10 cellular contexts compared by ENCODE assay signal in genomic region chr20:4090756-4091331, GRCh38. TPM values are rescaled to one million over a fixed set of nuclear protein-coding genes. Genes with fewer than 3 reads are reported as not detected.
DNase-seq lines count a peak whose midpoint lies in the region; ATAC-seq lines count a peak whose summit lies in the region.
"Had no signal": no experiment of that assay in that cellular context is flagged by ENCODE, and none has a peak within 500 bp of the region (broad histone marks: within the 10 kb centered on the region; RNA-seq: fewer than 3 reads in every experiment).

No MANE protein-coding gene starts in this region.

- H3K36me3 Mint-ChIP-seq in activated CD4-positive, alpha-beta T cell treated with anti-CD3 and anti-CD28 coated beads for 36 hours (ENCODE audit: low read depth): no peaks in the 10 kb centered on the region

- CTCF ChIA-PET in activated CD4-positive, alpha-beta T cell treated with anti-CD3 and anti-CD28 coated beads for 36 hours (lab: Charles Lee): interaction anchor here (0.5 to 1.9 kb wide), 5 partner anchors 11 to 405 kb away, joined by 3 to 5 read pairs (median 5); no protein-coding TSS in a partner anchor

- H3K4me1 Mint-ChIP-seq in activated CD4-positive, alpha-beta T cell treated with anti-CD3 and anti-CD28 coated beads for 36 hours: peaks cover 3% of the 10 kb centered on the region

- POLR2A ChIA-PET in activated CD4-positive, alpha-beta T cell treated with anti-CD3 and anti-CD28 coated beads for 36 hours (lab: Charles Lee): no interaction called here

- H3K4me3 Mint-ChIP-seq in activated CD4-positive, alpha-beta T cell treated with anti-CD3 and anti-CD28 coated beads for 36 hours: no peak overlapping the region
- H3K4me3 Mint-ChIP-seq: naive B cell had no signal

- peak; percentile 44 for ATAC-seq in activated CD4-positive, alpha-beta T cell treated with anti-CD3 and anti-CD28 coated beads for 36 hours

- DNase-seq in activated CD4-positive, alpha-beta T cell treated with anti-CD3 and anti-CD28 coated beads for 36 hours: no peak
- DNase-seq in activated CD4-positive, alpha-beta T cell treated with anti-CD3 and anti-CD28 coated beads for 1 hour: no peak
- DNase-seq in NCI-H226: peak; percentile 64
- peak; percentile 41 for DNase-seq in fibroblast of gingiva (ENCODE audit: low read depth)
- DNase-seq in skeletal muscle cell (ENCODE audit: low read depth): peak; percentile 71
- no peak for DNase-seq in dermis blood vessel endothelial cell
- DNase-seq in cerebellar nuclear complex (lab: John Stamatoyannopoulos, UW): no peak
- no peak for DNase-seq in NCI-H2196 (lab: John Stamatoyannopoulos, UW; ENCODE audit: unreplicated experiment)
- DNase-seq: naive B cell, NCI-H1417 treated with DMSO at 0.1 percent for 48 hours had no signal

- H3K27ac Mint-ChIP-seq in activated CD4-positive, alpha-beta T cell treated with anti-CD3 and anti-CD28 coated beads for 36 hours: no peak overlapping the region
- H3K27ac Mint-ChIP-seq: naive B cell had no signal

- no peak overlapping the region for H3K4me3 ChIP-seq in skeletal muscle cell (ENCODE audit: low read depth, low read length)

- peaks cover 3% of the 10 kb centered on the region for H3K9me3 Mint-ChIP-seq in activated CD4-positive, alpha-beta T cell treated with anti-CD3 and anti-CD28 coated beads for 36 hours (ENCODE audit: low read depth)

- intact Hi-C loops in activated CD4-positive, alpha-beta T cell treated with anti-CD3 and anti-CD28 coated beads for 36 hours (cut with DNase I, micrococcal nuclease): no loop called here

- peaks cover 8% of the 10 kb centered on the region for H3K27me3 Mint-ChIP-seq in activated CD4-positive, alpha-beta T cell treated with anti-CD3 and anti-CD28 coated beads for 36 hours

RNA-seq across cellular contexts. Expression of gene SMOX, which starts 57.8 kb away (rescaled TPM):
- total RNA-seq in activated CD4-positive, alpha-beta T cell treated with anti-CD3 and anti-CD28 coated beads for 36 hours: 1 to 10 TPM; 3.5 to 7.1 TPM
- 13.1 and 23.5 TPM in 2 replicates for total RNA-seq in dermis blood vessel endothelial cell

Comparison
In these comparisons a context has a peak if more than half of its experiments do, and no peak if none do; other contexts are left out.
1. DNase-seq: peak in NCI-H226 (single experiment), fibroblast of gingiva (single experiment) and skeletal muscle cell (single experiment); none in activated CD4-positive, alpha-beta T cell treated with anti-CD3 and anti-CD28 coated beads for 36 hours (single experiment), activated CD4-positive, alpha-beta T cell treated with anti-CD3 and anti-CD28 coated beads for 1 hour (single experiment), dermis blood vessel endothelial cell (single experiment), cerebellar nuclear complex (0 of 2) and NCI-H2196 (single experiment).